In the genomic region with DNA sequence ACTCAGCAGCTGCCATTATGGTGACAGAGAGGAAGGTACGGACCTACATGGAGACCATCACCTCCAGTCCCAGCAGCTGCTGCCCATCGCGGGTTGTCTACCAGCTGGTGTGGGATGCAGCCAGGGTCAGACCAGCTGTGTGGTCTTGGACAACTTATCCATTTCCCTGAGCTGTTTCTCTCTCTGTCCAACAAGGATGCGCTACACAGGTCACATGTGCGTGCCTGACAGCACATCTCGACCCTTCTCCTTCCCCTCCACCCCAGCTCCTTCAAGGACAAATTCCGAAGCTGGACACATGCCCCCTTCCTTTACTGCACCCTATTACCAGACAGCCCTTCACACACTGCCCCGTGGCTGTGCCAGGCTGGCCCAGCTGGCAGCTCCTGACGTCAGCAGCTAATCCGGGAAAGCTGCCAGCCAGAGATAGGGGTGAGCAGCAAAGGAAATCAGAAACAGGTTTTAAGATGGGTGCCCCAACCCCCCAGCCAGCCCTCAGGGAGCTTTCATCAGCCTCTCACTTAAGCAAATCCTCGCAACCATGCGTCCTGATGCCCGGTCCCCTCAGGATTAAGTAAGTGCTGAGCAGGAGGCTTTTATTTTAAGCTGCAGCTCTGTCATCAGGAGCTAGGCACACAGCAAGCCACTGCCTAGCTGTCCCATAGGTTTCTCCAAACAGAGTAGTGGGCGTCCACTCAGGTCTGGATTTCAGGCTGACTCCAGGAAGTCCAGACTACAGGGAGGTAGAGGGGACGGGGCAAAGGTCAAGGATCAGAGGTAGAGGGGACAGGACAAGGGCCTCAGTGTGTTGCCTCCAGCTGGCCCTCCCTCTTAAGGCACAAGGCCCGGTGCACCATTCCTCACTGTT, we compare ENCODE assay signal across 8 cellular contexts. TPM values are rescaled to one million over a fixed set of nuclear protein-coding genes. Genes with fewer than 3 reads are reported as not detected.
DNase-seq lines count a peak whose midpoint lies in the region; ATAC-seq and TF ChIP-seq lines count a peak whose summit lies in the region.

No MANE protein-coding gene starts in this region.

- H3K36me3 Mint-ChIP-seq in neural crest cell (ENCODE audit: low read depth) = no peaks in the 10 kb centered on the region

- no peak overlapping the region for H3K4me3 Mint-ChIP-seq in neural crest cell

- in situ Hi-C loops in Caki2 (cut with HindIII; ENCODE audit: low pct_unique_long_range_greater_than_20kb, low sequenced_read_pairs) = no loop called here

- DNase-seq in Caki2 (ENCODE audit: low read depth) = peak; percentile 39
- DNase-seq in NCI-H446 (lab: John Stamatoyannopoulos, UW) = peak; percentile 50 to 82
- DNase-seq in neural crest cell (ENCODE audit: low read depth, low spot score) = no peak
- DNase-seq in SK-N-DZ (ENCODE audit: low spot score) = no peak
- no peak for DNase-seq in central memory CD4-positive, alpha-beta T cell
- DNase-seq in stimulated activated CD4-positive, alpha-beta T cell treated with anti-CD3 and anti-CD28 coated beads, Interleukin-2, amount 100 ng/mL, for 24 hours = no peak
- no peak for DNase-seq in GDM1 (lab: John Stamatoyannopoulos, UW)

- peak; percentile 38 for ATAC-seq in esophagus mucosa

- H3K4me1 Mint-ChIP-seq in neural crest cell = peaks cover 19% of the 10 kb centered on the region

- H3K9me3 Mint-ChIP-seq in neural crest cell = no peaks in the 10 kb centered on the region

- H3K27ac Mint-ChIP-seq in neural crest cell (ENCODE audit: unreplicated experiment) = peak overlapping the region; percentile 94

- no peak for TF ChIP-seq CTCF in neural crest cell (conservative IDR thresholded peaks at IDR 0.05)

- H3K27me3 Mint-ChIP-seq in neural crest cell (ENCODE audit: low read depth) = no peaks in the 10 kb centered on the region

RNA-seq across cellular contexts. Expression of gene TEF, which starts 20.3 kb away (rescaled TPM):
- 13.5 and 14.2 TPM in 2 replicates for total RNA-seq in Caki2 (2014; rRNA removed; shearing (Covaris generic); ENCODE audit: low replicate concordance)
- total RNA-seq in esophagus mucosa = 12.5 TPM
- 9.3 and 13.6 TPM in 2 replicates for total RNA-seq in neural crest cell
- 6.7 and 7.3 TPM in 2 replicates for polyA plus RNA-seq in SK-N-DZ (2014; cell fraction: cytosol; rRNA removed)
- polyA plus RNA-seq in SK-N-DZ (2014; cell fraction: nucleus; rRNA removed) = 6.1 and 8.3 TPM in 2 replicates

RNA-seq across cellular contexts. Expression of gene TOB2, which starts 44.6 kb away (rescaled TPM):
- 24.2 and 30.9 TPM in 2 replicates for total RNA-seq in Caki2 (2014; rRNA removed; shearing (Covaris generic); ENCODE audit: low replicate concordance)
- 19.6 TPM for total RNA-seq in esophagus mucosa
- total RNA-seq in neural crest cell = 47.7 and 50.8 TPM in 2 replicates
- polyA plus RNA-seq in SK-N-DZ (2014; cell fraction: cytosol; rRNA removed) = 9.2 and 12.0 TPM in 2 replicates
- 5.0 and 7.0 TPM in 2 replicates for polyA plus RNA-seq in SK-N-DZ (2014; cell fraction: nucleus; rRNA removed)

Comparison
In these comparisons a context has a peak if more than half of its experiments do, and no peak if none do; other contexts are left out.
1. DNase-seq: peak in Caki2 (single experiment) and NCI-H446 (2 of 2); none in neural crest cell (single experiment), SK-N-DZ (single experiment), central memory CD4-positive, alpha-beta T cell (single experiment), stimulated activated CD4-positive, alpha-beta T cell treated with anti-CD3 and anti-CD28 coated beads, Interleukin-2, amount 100 ng/mL, for 24 hours (0 of 2) and GDM1 (single experiment).